Comparison of ENCODE assay signal across 1 cellular context in genomic region chr10:103917326-103918052, GRCh38.
A peak's percentile ranks its signal among the peaks of the same experiment; 100 is the strongest.
TF ChIP-seq lines count a peak whose summit lies in the region.

No MANE protein-coding gene starts in this region.

TF ChIP-seq in HepG2, 621 proteins besides CTCF, POLR2A, EP300 and RAD21 (continued from another document and continues in another):
- TF ChIP-seq ZNF142 (CRISPR knock-in tag; IDR thresholded peaks at IDR 0.05) (peak; percentile 44; the same call in 1 of the 2 replicates), FOXM1 (CRISPR knock-in tag; IDR thresholded peaks at IDR 0.05) (no peak), CREBL2 (CRISPR knock-in tag; IDR thresholded peaks at IDR 0.05; ENCODE audit: borderline replicate concordance) (no peak), ZNF512 (CRISPR knock-in tag; IDR thresholded peaks at IDR 0.05) (no peak), ZNF276 (CRISPR knock-in tag; IDR thresholded peaks at IDR 0.05; ENCODE audit: low read depth) (no peak), ZBTB1 (CRISPR knock-in tag; IDR thresholded peaks at IDR 0.05; ENCODE audit: borderline replicate concordance) (no peak), HOXA5 (CRISPR knock-in tag; IDR thresholded peaks at IDR 0.05) (no peak), ZFY (CRISPR knock-in tag; IDR thresholded peaks at IDR 0.05) (peak; percentile 15), TAF15 (IDR thresholded peaks at IDR 0.05; ENCODE audit: low read depth, low read length, poor library complexity, severe bottlenecking) (no peak), MIER2 (CRISPR knock-in tag; IDR thresholded peaks at IDR 0.05) (no peak), KLF16 (CRISPR knock-in tag; IDR thresholded peaks at IDR 0.05) (no peak), ZBTB3 (CRISPR knock-in tag; IDR thresholded peaks at IDR 0.05; ENCODE audit: borderline replicate concordance, low read depth) (0 out of 2 replicates have a peak, but pooled peaks have one; percentile 39), SIN3B (IDR thresholded peaks at IDR 0.05; ENCODE audit: low read length) (no peak), TFE3 (CRISPR knock-in tag; IDR thresholded peaks at IDR 0.05) (no peak), TRIM22 (IDR thresholded peaks at IDR 0.05) (no peak), NFRKB (IDR thresholded peaks at IDR 0.05) (no peak), ZNF326 (CRISPR knock-in tag; IDR thresholded peaks at IDR 0.05; ENCODE audit: borderline replicate concordance) (no peak), BCL3 (CRISPR knock-in tag; IDR thresholded peaks at IDR 0.05) (peak; percentile 39; the same call in 1 of the 2 replicates), KDM5B (CRISPR knock-in tag; IDR thresholded peaks at IDR 0.05; ENCODE audit: borderline replicate concordance) (no peak), ARID4A (CRISPR knock-in tag; IDR thresholded peaks at IDR 0.05; ENCODE audit: borderline replicate concordance) (peak; percentile 76), RARG (CRISPR knock-in tag; IDR thresholded peaks at IDR 0.05; ENCODE audit: low read depth) (no peak), PAX8 (CRISPR knock-in tag; IDR thresholded peaks at IDR 0.05; ENCODE audit: borderline replicate concordance) (no peak; the same call in 1 of the 2 replicates), ERF (CRISPR knock-in tag; IDR thresholded peaks at IDR 0.05) (0 out of 2 replicates have a peak, but pooled peaks have one; percentile 26), ZNF678 (CRISPR knock-in tag; IDR thresholded peaks at IDR 0.05) (no peak)
- TF ChIP-seq, protein P1, sequence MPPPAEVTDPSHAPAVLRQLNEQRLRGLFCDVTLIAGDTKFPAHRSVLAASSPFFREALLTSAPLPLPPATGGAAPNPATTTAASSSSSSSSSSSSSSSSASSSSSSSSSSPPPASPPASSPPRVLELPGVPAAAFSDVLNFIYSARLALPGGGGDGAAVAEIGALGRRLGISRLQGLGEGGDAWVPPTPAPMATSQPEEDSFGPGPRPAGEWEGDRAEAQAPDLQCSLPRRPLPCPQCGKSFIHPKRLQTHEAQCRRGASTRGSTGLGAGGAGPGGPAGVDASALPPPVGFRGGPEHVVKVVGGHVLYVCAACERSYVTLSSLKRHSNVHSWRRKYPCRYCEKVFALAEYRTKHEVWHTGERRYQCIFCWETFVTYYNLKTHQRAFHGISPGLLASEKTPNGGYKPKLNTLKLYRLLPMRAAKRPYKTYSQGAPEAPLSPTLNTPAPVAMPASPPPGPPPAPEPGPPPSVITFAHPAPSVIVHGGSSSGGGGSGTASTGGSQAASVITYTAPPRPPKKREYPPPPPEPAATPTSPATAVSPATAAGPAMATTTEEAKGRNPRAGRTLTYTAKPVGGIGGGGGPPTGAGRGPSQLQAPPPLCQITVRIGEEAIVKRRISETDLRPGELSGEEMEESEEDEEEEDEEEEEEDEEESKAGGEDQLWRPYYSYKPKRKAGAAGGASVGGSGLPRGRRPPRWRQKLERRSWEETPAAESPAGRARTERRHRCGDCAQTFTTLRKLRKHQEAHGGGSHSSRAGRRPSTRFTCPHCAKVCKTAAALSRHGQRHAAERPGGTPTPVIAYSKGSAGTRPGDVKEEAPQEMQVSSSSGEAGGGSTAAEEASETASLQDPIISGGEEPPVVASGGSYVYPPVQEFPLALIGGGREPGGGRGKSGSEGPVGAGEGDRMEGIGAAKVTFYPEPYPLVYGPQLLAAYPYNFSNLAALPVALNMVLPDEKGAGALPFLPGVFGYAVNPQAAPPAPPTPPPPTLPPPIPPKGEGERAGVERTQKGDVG (CRISPR knock-in tag; IDR thresholded peaks at IDR 0.05; ENCODE audit: borderline replicate concordance) = no peak
- TF ChIP-seq, protein P2, sequence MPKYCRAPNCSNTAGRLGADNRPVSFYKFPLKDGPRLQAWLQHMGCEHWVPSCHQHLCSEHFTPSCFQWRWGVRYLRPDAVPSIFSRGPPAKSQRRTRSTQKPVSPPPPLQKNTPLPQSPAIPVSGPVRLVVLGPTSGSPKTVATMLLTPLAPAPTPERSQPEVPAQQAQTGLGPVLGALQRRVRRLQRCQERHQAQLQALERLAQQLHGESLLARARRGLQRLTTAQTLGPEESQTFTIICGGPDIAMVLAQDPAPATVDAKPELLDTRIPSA (CRISPR knock-in tag; IDR thresholded peaks at IDR 0.05; ENCODE audit: borderline replicate concordance) = no peak
- TF ChIP-seq, protein P3, sequence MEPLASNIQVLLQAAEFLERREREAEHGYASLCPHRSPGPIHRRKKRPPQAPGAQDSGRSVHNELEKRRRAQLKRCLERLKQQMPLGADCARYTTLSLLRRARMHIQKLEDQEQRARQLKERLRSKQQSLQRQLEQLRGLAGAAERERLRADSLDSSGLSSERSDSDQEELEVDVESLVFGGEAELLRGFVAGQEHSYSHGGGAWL (CRISPR knock-in tag; IDR thresholded peaks at IDR 0.05) = peak; percentile 70
- TF ChIP-seq, protein P4, sequence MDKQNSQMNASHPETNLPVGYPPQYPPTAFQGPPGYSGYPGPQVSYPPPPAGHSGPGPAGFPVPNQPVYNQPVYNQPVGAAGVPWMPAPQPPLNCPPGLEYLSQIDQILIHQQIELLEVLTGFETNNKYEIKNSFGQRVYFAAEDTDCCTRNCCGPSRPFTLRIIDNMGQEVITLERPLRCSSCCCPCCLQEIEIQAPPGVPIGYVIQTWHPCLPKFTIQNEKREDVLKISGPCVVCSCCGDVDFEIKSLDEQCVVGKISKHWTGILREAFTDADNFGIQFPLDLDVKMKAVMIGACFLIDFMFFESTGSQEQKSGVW (CRISPR knock-in tag; IDR thresholded peaks at IDR 0.05; ENCODE audit: borderline replicate concordance) = no peak
